ENCODE assay signal across 24 cellular contexts in the genomic region with DNA sequence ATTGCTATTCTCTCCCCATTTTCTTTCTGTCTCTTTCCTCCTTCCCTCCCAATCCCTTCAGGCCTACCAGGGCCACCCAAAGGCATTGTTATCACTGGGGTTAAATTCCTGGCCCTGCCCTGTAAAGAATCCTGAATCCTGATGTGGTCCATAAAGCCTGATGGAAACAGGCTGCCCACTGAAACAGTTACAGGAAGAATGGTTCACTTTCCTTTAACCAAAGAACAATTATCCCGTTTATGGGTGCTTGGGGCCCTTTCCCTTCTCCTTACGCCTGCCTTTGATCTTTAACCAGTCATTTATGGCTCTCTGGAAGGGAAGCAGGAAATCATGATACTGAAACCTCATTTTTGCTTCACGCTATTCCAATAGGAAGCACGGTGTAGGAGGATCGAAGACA.
"Had no signal": no experiment of that assay in that cellular context is flagged by ENCODE, and none has a peak within 500 bp of the region (broad histone marks: within the 10 kb centered on the region; RNA-seq: fewer than 3 reads in every experiment).

No MANE protein-coding gene starts in this region.

- H3K4me1 Mint-ChIP-seq: natural killer cell had no signal

- H3K27ac Mint-ChIP-seq: activated naive CD8-positive, alpha-beta T cell; activated T-helper 2 cell treated with anti-CD3 and anti-CD28 coated beads, Interferon-gamma antibody, Interleukin-2, Interleukin-4, amounts not matched to agents 10 μg/mL and 5 μg/mL and 100 μg/mL, durations not matched to agents 14 hours and 24 hours and 36 hours; natural killer cell; stimulated activated naive B cell treated with anti-CD40 and anti-IgM and Interleukin-4, amounts not matched to agents 10 μg/mL and 1 μg/mL and 100 μg/mL, for 72 hours; T-helper 1 cell treated with Interleukin-12 subunit alpha and Interleukin-12 subunit beta and Interleukin-4 antibody, amounts not matched to agents 30 μg/mL and 1 μg/mL, for 36 hours had no signal

- DNase-seq: activated CD4-positive, alpha-beta T cell treated with anti-CD3 and anti-CD28 coated beads for 4 hours; activated CD4-positive, alpha-beta T cell treated with anti-CD3 and anti-CD28 coated beads, Interleukin-2, amount 50 U/mL, for 48 hours; activated CD4-positive, CD25-positive, alpha-beta regulatory T cell; activated CD8-positive, alpha-beta memory T cell treated with anti-CD3 and anti-CD28 coated beads, Interleukin-2, amount 50 U/mL, for 48 hours; activated naive CD4-positive, alpha-beta T cell; activated T-cell treated with anti-CD3 and anti-CD28 coated beads, Interleukin-2, amount 50 U/mL, for 4 hours; adrenal gland; brain microvascular endothelial cell; central memory CD4-positive, alpha-beta T cell; heart left ventricle; left lung; natural killer cell; posterior cingulate gyrus; right lobe of liver; stimulated activated CD4-positive, alpha-beta T cell treated with anti-CD3 and anti-CD28 coated beads, Interleukin-15, amount 100 ng/mL, for 24 hours; stimulated activated CD8-positive, alpha-beta memory T cell treated with anti-CD3 and anti-CD28 coated beads, Interleukin-4, amount 100 ng/mL, for 48 hours; stimulated activated naive B cell treated with anti-CD40 and anti-IgM and Interleukin-4, amounts not matched to agents 10 μg/mL and 1 μg/mL and 100 μg/mL, for 72 hours; T1000; trophoblast cell had no signal

- H3K9me3 Mint-ChIP-seq: activated T-cell treated with anti-CD3 and anti-CD28 coated beads, Interleukin-2, amount 50 U/mL, for 4 hours; activated T-helper 2 cell treated with anti-CD3 and anti-CD28 coated beads, Interferon-gamma antibody, Interleukin-2, Interleukin-4, amounts not matched to agents 10 μg/mL and 5 μg/mL and 100 μg/mL, durations not matched to agents 14 hours and 24 hours and 36 hours; natural killer cell; T-helper 1 cell treated with Interleukin-12 subunit alpha and Interleukin-12 subunit beta and Interleukin-4 antibody, amounts not matched to agents 30 μg/mL and 1 μg/mL, for 36 hours had no signal

- H3K36me3 Mint-ChIP-seq: activated naive CD8-positive, alpha-beta T cell; natural killer cell had no signal

- H3K4me3 Mint-ChIP-seq: activated naive CD8-positive, alpha-beta T cell; activated T-cell treated with anti-CD3 and anti-CD28 coated beads, Interleukin-2, amount 50 U/mL, for 4 hours; natural killer cell; stimulated activated naive B cell treated with anti-CD40 and anti-IgM and Interleukin-4, amounts not matched to agents 10 μg/mL and 1 μg/mL and 100 μg/mL, for 72 hours; T-helper 1 cell treated with Interleukin-12 subunit alpha and Interleukin-12 subunit beta and Interleukin-4 antibody, amounts not matched to agents 30 μg/mL and 1 μg/mL, for 36 hours had no signal

- FAIRE-seq: colon, keratinocyte had no signal
